1 cellular context compared by ENCODE assay signal in the genomic region with DNA sequence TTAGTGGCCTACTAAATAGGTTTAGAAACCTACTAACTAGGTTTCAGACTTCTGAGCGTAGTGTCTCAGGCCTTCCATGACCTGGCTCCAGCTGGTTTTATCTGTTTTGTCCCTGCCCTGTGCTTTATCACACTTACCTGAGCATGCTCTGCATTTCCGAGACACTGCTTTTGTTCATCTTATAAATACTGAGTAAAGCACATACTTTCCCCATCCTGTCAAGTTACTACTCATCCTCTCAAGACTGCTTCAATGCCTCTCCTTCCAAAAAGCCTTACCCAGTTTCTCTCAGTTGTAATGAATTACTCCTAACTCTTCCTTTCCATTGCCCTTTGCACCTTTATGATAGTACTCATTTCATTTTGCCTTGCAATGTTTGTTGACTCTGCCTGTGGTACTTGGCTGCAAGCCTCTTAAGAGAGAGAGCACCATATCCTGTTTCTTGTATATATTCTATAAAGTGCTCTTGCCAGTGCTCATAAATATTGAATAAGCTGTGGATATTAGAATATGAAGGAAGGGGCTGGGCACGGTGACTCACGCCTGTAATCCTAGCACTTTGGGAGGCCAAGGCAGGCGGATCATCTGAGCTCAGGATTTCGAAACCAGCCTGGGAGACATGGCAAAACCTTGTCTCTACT.
TF ChIP-seq lines count a peak whose summit lies in the region.

No MANE protein-coding gene starts in this region.

TF ChIP-seq in HEK293, 187 proteins besides CTCF, POLR2A, EP300 and RAD21 (continued from another document):
- TF ChIP-seq PRDM4 (tag by site-specific recombination; IDR thresholded peaks at IDR 0.05) (no peak), ZNF629 (tag by site-specific recombination; IDR thresholded peaks at IDR 0.05) (peak; percentile 32; the same call in 1 of the 2 replicates), ZNF549 (tag by site-specific recombination; IDR thresholded peaks at IDR 0.05) (no peak; the same call in 1 of the 2 replicates), ZNF2 (tag by site-specific recombination; IDR thresholded peaks at IDR 0.05) (0 out of 2 replicates have a peak, but pooled peaks have one; percentile 24), ZSCAN30 (tag by site-specific recombination; IDR thresholded peaks at IDR 0.05) (peak; percentile 38; the same call in 1 of the 2 replicates), FEZF1 (tag by site-specific recombination; IDR thresholded peaks at IDR 0.05) (peak; percentile 60), ZNF292 (tag by site-specific recombination; IDR thresholded peaks at IDR 0.05; ENCODE audit: borderline replicate concordance, low read depth) (no peak), YY2 (tag by site-specific recombination; IDR thresholded peaks at IDR 0.05) (no peak), IKZF3 (tag by site-specific recombination; IDR thresholded peaks at IDR 0.05) (peak; percentile 18; the same call in 1 of the 2 replicates), ZBTB44 (tag by site-specific recombination; IDR thresholded peaks at IDR 0.05) (peak; percentile 71), ZNF843 (tag by site-specific recombination; IDR thresholded peaks at IDR 0.05) (peak; percentile 81), PRDM2 (tag by site-specific recombination; IDR thresholded peaks at IDR 0.05; ENCODE audit: borderline replicate concordance) (no peak), WT1 (tag by site-specific recombination; IDR thresholded peaks at IDR 0.05) (peak; percentile 37; the same call in 1 of the 2 replicates), MEIS1 (CRISPR knock-in tag; IDR thresholded peaks at IDR 0.05; ENCODE audit: borderline replicate concordance) (no peak), ZNF24 (tag by site-specific recombination; IDR thresholded peaks at IDR 0.05) (no peak), GLIS1 (tag by site-specific recombination; IDR thresholded peaks at IDR 0.05) (peak; percentile 50; the same call in 1 of the 2 replicates), ZNF335 (tag by site-specific recombination; conservative IDR thresholded peaks at IDR 0.05) (no peak), ZNF248 (tag by site-specific recombination; IDR thresholded peaks at IDR 0.05) (no peak), ZNF580 (tag by site-specific recombination; IDR thresholded peaks at IDR 0.05) (peak; percentile 17; the same call in 1 of the 2 replicates), ZNF433 (tag by site-specific recombination; IDR thresholded peaks at IDR 0.05; ENCODE audit: low read depth) (no peak)
- TF ChIP-seq, protein P1, sequence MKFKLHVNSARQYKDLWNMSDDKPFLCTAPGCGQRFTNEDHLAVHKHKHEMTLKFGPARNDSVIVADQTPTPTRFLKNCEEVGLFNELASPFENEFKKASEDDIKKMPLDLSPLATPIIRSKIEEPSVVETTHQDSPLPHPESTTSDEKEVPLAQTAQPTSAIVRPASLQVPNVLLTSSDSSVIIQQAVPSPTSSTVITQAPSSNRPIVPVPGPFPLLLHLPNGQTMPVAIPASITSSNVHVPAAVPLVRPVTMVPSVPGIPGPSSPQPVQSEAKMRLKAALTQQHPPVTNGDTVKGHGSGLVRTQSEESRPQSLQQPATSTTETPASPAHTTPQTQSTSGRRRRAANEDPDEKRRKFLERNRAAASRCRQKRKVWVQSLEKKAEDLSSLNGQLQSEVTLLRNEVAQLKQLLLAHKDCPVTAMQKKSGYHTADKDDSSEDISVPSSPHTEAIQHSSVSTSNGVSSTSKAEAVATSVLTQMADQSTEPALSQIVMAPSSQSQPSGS (tag by site-specific recombination; IDR thresholded peaks at IDR 0.05; ENCODE audit: low read depth), result no peak
- TF ChIP-seq, protein P2, sequence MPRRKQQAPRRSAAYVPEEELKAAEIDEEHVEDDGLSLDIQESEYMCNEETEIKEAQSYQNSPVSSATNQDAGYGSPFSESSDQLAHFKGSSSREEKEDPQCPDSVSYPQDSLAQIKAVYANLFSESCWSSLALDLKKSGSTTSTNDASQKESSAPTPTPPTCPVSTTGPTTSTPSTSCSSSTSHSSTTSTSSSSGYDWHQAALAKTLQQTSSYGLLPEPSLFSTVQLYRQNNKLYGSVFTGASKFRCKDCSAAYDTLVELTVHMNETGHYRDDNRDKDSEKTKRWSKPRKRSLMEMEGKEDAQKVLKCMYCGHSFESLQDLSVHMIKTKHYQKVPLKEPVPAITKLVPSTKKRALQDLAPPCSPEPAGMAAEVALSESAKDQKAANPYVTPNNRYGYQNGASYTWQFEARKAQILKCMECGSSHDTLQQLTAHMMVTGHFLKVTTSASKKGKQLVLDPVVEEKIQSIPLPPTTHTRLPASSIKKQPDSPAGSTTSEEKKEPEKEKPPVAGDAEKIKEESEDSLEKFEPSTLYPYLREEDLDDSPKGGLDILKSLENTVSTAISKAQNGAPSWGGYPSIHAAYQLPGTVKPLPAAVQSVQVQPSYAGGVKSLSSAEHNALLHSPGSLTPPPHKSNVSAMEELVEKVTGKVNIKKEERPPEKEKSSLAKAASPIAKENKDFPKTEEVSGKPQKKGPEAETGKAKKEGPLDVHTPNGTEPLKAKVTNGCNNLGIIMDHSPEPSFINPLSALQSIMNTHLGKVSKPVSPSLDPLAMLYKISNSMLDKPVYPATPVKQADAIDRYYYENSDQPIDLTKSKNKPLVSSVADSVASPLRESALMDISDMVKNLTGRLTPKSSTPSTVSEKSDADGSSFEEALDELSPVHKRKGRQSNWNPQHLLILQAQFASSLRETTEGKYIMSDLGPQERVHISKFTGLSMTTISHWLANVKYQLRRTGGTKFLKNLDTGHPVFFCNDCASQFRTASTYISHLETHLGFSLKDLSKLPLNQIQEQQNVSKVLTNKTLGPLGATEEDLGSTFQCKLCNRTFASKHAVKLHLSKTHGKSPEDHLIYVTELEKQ (tag by site-specific recombination; IDR thresholded peaks at IDR 0.05; ENCODE audit: borderline replicate concordance), result peak; percentile 49; the same call in 1 of the 2 replicates
- TF ChIP-seq, protein P3, sequence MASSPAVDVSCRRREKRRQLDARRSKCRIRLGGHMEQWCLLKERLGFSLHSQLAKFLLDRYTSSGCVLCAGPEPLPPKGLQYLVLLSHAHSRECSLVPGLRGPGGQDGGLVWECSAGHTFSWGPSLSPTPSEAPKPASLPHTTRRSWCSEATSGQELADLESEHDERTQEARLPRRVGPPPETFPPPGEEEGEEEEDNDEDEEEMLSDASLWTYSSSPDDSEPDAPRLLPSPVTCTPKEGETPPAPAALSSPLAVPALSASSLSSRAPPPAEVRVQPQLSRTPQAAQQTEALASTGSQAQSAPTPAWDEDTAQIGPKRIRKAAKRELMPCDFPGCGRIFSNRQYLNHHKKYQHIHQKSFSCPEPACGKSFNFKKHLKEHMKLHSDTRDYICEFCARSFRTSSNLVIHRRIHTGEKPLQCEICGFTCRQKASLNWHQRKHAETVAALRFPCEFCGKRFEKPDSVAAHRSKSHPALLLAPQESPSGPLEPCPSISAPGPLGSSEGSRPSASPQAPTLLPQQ (tag by site-specific recombination; IDR thresholded peaks at IDR 0.05), result no peak
- TF ChIP-seq, protein P4, sequence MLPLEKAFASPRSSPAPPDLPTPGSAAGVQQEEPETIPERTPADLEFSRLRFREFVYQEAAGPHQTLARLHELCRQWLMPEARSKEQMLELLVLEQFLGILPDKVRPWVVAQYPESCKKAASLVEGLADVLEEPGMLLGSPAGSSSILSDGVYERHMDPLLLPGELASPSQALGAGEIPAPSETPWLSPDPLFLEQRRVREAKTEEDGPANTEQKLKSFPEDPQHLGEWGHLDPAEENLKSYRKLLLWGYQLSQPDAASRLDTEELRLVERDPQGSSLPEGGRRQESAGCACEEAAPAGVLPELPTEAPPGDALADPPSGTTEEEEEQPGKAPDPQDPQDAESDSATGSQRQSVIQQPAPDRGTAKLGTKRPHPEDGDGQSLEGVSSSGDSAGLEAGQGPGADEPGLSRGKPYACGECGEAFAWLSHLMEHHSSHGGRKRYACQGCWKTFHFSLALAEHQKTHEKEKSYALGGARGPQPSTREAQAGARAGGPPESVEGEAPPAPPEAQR (tag by site-specific recombination; IDR thresholded peaks at IDR 0.05), result no peak
